ENCODE assay signal across 24 cellular contexts in the genomic region with DNA sequence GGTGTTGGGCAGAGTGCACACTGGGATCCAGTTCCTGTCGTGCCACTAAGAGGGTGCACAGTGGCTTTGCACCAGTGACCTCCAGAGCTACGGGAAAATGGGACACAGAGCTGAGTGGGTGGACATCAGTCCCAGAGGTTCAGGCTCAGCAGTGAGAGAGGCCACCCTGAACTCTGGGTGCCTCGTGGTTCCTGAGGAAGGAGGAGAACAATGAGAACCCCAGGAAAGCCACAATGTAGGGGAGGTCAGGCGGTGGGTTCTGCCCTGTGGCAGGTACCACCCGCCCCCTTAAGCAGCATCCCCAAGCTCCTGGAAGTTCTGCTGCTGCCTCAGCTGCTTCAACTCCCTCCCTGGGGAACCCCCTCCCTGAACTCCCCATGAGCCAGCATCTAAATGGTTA.
"Had no signal": no experiment of that assay in that cellular context is flagged by ENCODE, and none has a peak within 500 bp of the region (broad histone marks: within the 10 kb centered on the region; RNA-seq: fewer than 3 reads in every experiment).

No MANE protein-coding gene starts in this region.

- H3K4me1 ChIP-seq: SJSA1 had no signal

- H3K36me3 ChIP-seq: MG63, SJSA1 had no signal

- H3K27ac ChIP-seq: SJSA1, SK-N-MC had no signal

- ATAC-seq: HepG2 had no signal

- H3K9me3 ChIP-seq: MG63, SJSA1 had no signal

- DNase-seq: IMR-90, Karpas-422, KG1, MG63, NCI-H1092, NCI-H1105 treated with DMSO at 0.1 percent for 48 hours, NCI-H1417 treated with DMSO at 0.1 percent for 48 hours, NCI-H146, NCI-H1694 treated with DMSO at 0.1 percent for 48 hours, NCI-H1930, NCI-H2081 treated with DMSO at 0.1 percent for 48 hours, NCI-H2171, NCI-H226, NCI-H446, NCI-H510A, NCI-H524 treated with DMSO at 0.1 percent for 48 hours, NCI-H69, NCI-H774, Right ventricle myocardium superior, RPMI8226, SIG-M5 had no signal

- H3K27me3 ChIP-seq: MG63, SJSA1 had no signal

- H3K4me3 ChIP-seq: MG63, SJSA1, SK-N-MC had no signal
